Comparison of ENCODE assay signal across 24 cellular contexts in the genomic region with DNA sequence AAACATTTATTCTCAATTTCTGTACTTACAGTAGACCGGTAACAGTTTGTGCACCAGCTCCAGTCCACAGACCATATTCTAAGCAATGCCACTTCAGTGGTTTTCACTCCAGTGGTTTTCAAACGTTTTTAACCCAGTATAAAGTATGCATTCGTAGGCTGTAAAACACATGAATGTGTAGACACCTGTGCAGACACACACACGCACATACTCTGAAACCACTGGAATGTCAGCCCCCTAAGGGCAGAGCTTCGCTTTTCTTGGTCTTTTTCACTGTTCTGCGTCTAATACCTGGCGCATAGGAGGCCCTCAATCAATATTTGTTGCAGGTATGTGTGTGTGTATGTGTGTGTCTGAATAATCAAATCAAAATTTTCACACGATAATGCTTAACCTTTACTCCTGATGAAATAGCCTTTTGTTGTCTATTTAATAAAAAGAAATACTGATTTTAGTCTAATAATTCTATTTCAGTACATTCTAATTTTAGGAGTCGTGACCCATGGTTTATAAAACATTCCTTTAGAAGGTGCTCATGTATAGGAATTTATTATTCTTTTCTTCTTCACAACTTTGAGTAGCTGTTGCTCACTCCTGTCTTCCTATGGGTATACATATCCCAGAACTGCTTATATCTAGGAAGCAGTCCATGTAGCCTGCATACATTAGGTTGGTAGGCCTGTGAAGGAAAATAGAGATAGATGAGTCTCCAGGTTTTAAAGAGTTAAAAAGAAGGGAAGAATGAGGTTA.
A peak's percentile ranks its signal among the peaks of the same experiment; 100 is the strongest.
DNase-seq lines count a peak whose midpoint lies in the region; ATAC-seq and TF ChIP-seq lines count a peak whose summit lies in the region.
"Had no signal": no experiment of that assay in that cellular context is flagged by ENCODE, and none has a peak within 500 bp of the region (broad histone marks: within the 10 kb centered on the region; RNA-seq: fewer than 3 reads in every experiment).

No MANE protein-coding gene starts in this region.

- H3K9me3 Mint-ChIP-seq in activated T-cell treated with anti-CD3 and anti-CD28 coated beads, Interleukin-2, amount 50 U/mL, for 72 hours, result peaks cover 2 to 4% of the 10 kb centered on the region in 2 donors
- peaks cover 0 to 3% of the 10 kb centered on the region in 2 experiments; a peak in 2 of 5 replicates for H3K9me3 Mint-ChIP-seq in H9
- H3K9me3 Mint-ChIP-seq: central memory CD8-positive, alpha-beta T cell; nephron; stimulated activated naive B cell treated with anti-CD40 and anti-IgM and Interleukin-4, amounts not matched to agents 10 μg/mL and 1 μg/mL and 100 μg/mL, for 72 hours; type B pancreatic cell had no signal

- H2AFZ ChIP-seq in SK-N-SH (ENCODE audit: low read depth) (no peak overlapping the region), H9 (ENCODE audit: low read length) (no peak overlapping the region)
- H2AFZ ChIP-seq: hepatocyte had no signal

- CTCF ChIA-PET in SK-N-SH (lab: Yijun Ruan, JAX), result no interaction called here

- H3K27me3 Mint-ChIP-seq in activated T-cell treated with anti-CD3 and anti-CD28 coated beads, Interleukin-2, amount 50 U/mL, for 72 hours (ENCODE audit: low read depth), result no peaks in the 10 kb centered on the region
- no peaks in the 10 kb centered on the region for H3K27me3 Mint-ChIP-seq in H9 (ENCODE audit: low read depth)
- H3K27me3 Mint-ChIP-seq: stimulated activated naive B cell treated with anti-CD40 and anti-IgM and Interleukin-4, amounts not matched to agents 10 μg/mL and 1 μg/mL and 100 μg/mL, for 72 hours; type B pancreatic cell had no signal

- peak overlapping the region in 1 of 2 experiments; percentile 98; a peak in 3 of 4 replicates for H3K27ac ChIP-seq in SK-N-SH (ENCODE audit: low read depth in 2 of 2, low read length in 1 of 2)
- peak overlapping the region; percentile 20 for H3K27ac ChIP-seq in SJSA1
- H3K27ac ChIP-seq in H9 (ENCODE audit: insufficient read length, low read depth, low read length), result no peak overlapping the region
- H3K27ac ChIP-seq: esophagus squamous epithelium, hepatocyte had no signal

- peaks cover 66% of the 10 kb centered on the region for H3F3A ChIP-seq in SK-N-SH (replicated peaks; ENCODE audit: insufficient read depth)

- H3K9ac ChIP-seq in SK-N-SH (peak overlapping the region; percentile 37; the same call in 1 of the 2 replicates), H9 (ENCODE audit: extremely low read depth, insufficient read length, low read length) (no peak overlapping the region)

- H3K4me2 ChIP-seq in SK-N-SH (peak overlapping the region; percentile 51; the same call in 1 of the 2 replicates), H9 (ENCODE audit: insufficient read depth, insufficient read length, low read length) (no peak overlapping the region)
- H3K4me2 ChIP-seq: hepatocyte had no signal

- no peak for DNase-seq in SK-N-SH
- no peak for DNase-seq in SJSA1 (ENCODE audit: low read depth in 1 of 2, low spot score in 2 of 2)
- peak; percentile 64 for DNase-seq in iris pigment epithelial cell (ENCODE audit: low read depth)
- DNase-seq in activated CD4-positive, alpha-beta T cell treated with anti-CD3 and anti-CD28 coated beads for 48 hours, result no peak
- DNase-seq in activated T-cell treated with anti-CD3 and anti-CD28 coated beads, Interleukin-2, amount 50 U/mL, for 72 hours, result no peak
- DNase-seq in H9, result no peak
- DNase-seq: 8988T; activated CD4-positive, alpha-beta T cell treated with anti-CD3 and anti-CD28 coated beads, Interleukin-2, amount 50 U/mL, for 48 hours; activated naive CD4-positive, alpha-beta T cell treated with Interleukin-2 at 50 U/mL for 16 hours; CD4-positive, CD25-positive, alpha-beta regulatory T cell; dermis blood vessel endothelial cell; DND-41; esophagus squamous epithelium; left colon; NCI-H1694; stimulated activated naive B cell treated with anti-CD40 and anti-IgM and Interleukin-4, amounts not matched to agents 10 μg/mL and 1 μg/mL and 100 μg/mL, for 72 hours; substantia nigra; T-helper 2 cell had no signal

- WGBS in SK-N-SH (ENCODE audit: low lambda C conversion rate), result 85% methylated on average over 9 of the region's 9 CpGs
- WGBS in H9 (ENCODE audit: extremely low coverage, insufficient read length, low lambda C conversion rate), result no CpG with 5 or more reads among the region's 9 CpGs

- no peaks in the 10 kb centered on the region for H3K79me1 ChIP-seq in H9 (ENCODE audit: insufficient read depth, low read depth, low read length, poor library complexity, severe bottlenecking)

- H2BK120ac ChIP-seq in H9 (ENCODE audit: low read depth, low read length, poor library complexity, severe bottlenecking), result no peak overlapping the region

- H2BK20ac ChIP-seq in H9 (ENCODE audit: low read depth, low read length, poor library complexity, severe bottlenecking), result no peak overlapping the region

- no peak overlapping the region for H4K91ac ChIP-seq in H9 (ENCODE audit: insufficient read length, low read depth, low read length)

- no peaks in the 10 kb centered on the region for H4K20me1 ChIP-seq in SK-N-SH (ENCODE audit: insufficient read depth)
- no peaks in the 10 kb centered on the region for H4K20me1 ChIP-seq in H9 (ENCODE audit: control insufficient read depth, insufficient read depth, insufficient read length)

- H3K18ac ChIP-seq in H9 (ENCODE audit: insufficient read length, low read depth, low read length), result no peak overlapping the region

- POLR2A ChIA-PET in SK-N-SH (lab: Yijun Ruan, JAX), result no interaction called here

- TF ChIP-seq RAD21 in SK-N-SH (IDR thresholded peaks at IDR 0.05; ENCODE audit: low read length), result no peak

- H3K23me2 ChIP-seq in H9 (ENCODE audit: insufficient read length, low read depth, low read length, poor library complexity, severe bottlenecking), result no peaks in the 10 kb centered on the region

- H3K27ac Mint-ChIP-seq in activated T-cell treated with anti-CD3 and anti-CD28 coated beads, Interleukin-2, amount 50 U/mL, for 72 hours, result no peak overlapping the region
- no peak overlapping the region for H3K27ac Mint-ChIP-seq in H9
- H3K27ac Mint-ChIP-seq: CD4-positive, CD25-positive, alpha-beta regulatory T cell; nephron; stimulated activated naive B cell treated with anti-CD40 and anti-IgM and Interleukin-4, amounts not matched to agents 10 μg/mL and 1 μg/mL and 100 μg/mL, for 72 hours; type B pancreatic cell had no signal

- no peak for TF ChIP-seq EP300 in SK-N-SH (IDR thresholded peaks at IDR 0.05; ENCODE audit: borderline replicate concordance in 1 of 2, low read depth in 1 of 2, low read length in 1 of 2)

- H3K56ac ChIP-seq in H9 (ENCODE audit: insufficient read length, low read depth, low read length), result no peak overlapping the region

- H3K79me2 ChIP-seq in SK-N-SH (ENCODE audit: insufficient read depth), result peaks cover 85% of the 10 kb centered on the region
- H3K79me2 ChIP-seq in H9 (ENCODE audit: insufficient read depth, low read length), result no peaks in the 10 kb centered on the region; the same call in 1 of the 2 replicates

- TF ChIP-seq CTCF in SK-N-SH (IDR thresholded peaks at IDR 0.05), result no peak
- no peak for TF ChIP-seq CTCF in H9 (conservative IDR thresholded peaks at IDR 0.05)

- H4K5ac ChIP-seq in H9 (ENCODE audit: insufficient read length, low read depth, low read length), result no peak overlapping the region

- H3K4me3 Mint-ChIP-seq in activated T-cell treated with anti-CD3 and anti-CD28 coated beads, Interleukin-2, amount 50 U/mL, for 72 hours, result no peak overlapping the region
- no peak overlapping the region for H3K4me3 Mint-ChIP-seq in H9
- H3K4me3 Mint-ChIP-seq: CD4-positive, CD25-positive, alpha-beta regulatory T cell; central memory CD8-positive, alpha-beta T cell; nephron; stimulated activated naive B cell treated with anti-CD40 and anti-IgM and Interleukin-4, amounts not matched to agents 10 μg/mL and 1 μg/mL and 100 μg/mL, for 72 hours; type B pancreatic cell had no signal

- no peak overlapping the region for H3K4me3 ChIP-seq in SK-N-SH (ENCODE audit: low read depth in 2 of 2, low read length in 1 of 2)
- no peak overlapping the region for H3K4me3 ChIP-seq in SJSA1
- H3K4me3 ChIP-seq: esophagus squamous epithelium, hepatocyte had no signal

- no peak overlapping the region for H2BK5ac ChIP-seq in H9 (ENCODE audit: insufficient read length, low read length)

- H3K36me3 ChIP-seq in SK-N-SH (replicated peaks in 1 of 2; ENCODE audit: control insufficient read depth in 1 of 2, insufficient read depth in 2 of 2, low read length in 1 of 2) (peaks cover 0 to 5% of the 10 kb centered on the region in 2 experiments), SJSA1 (no peaks in the 10 kb centered on the region)
- H3K36me3 ChIP-seq: esophagus squamous epithelium had no signal

- H4K8ac ChIP-seq in H9 (replicated peaks; ENCODE audit: insufficient read length, low read depth, low read length), result no peak overlapping the region

- ATAC-seq in SK-N-SH treated with all-trans-retinoic acid at 6 μM for 48 hours, result no peak
- no peak for ATAC-seq in activated T-cell treated with anti-CD3 and anti-CD28 coated beads, Interleukin-2, amount 50 U/mL, for 72 hours (replicated peaks in 1 of 2)
- no peak for ATAC-seq in GM21390 (IDR thresholded peaks at IDR 0.05; ENCODE audit: unreplicated experiment)
- ATAC-seq: left colon; stimulated activated naive B cell treated with anti-CD40 and anti-IgM and Interleukin-4, amounts not matched to agents 10 μg/mL and 1 μg/mL and 100 μg/mL, for 72 hours had no signal

- no peak overlapping the region for H3K14ac ChIP-seq in H9 (ENCODE audit: insufficient read depth, low read length)

- peaks cover 9 to 64% of the 10 kb centered on the region in 2 experiments; a peak in 3 of 4 replicates for H3K4me1 ChIP-seq in SK-N-SH (ENCODE audit: control insufficient read depth in 1 of 2, insufficient read depth in 2 of 2, low read depth in 1 of 2, low read length in 1 of 2)
- H3K4me1 ChIP-seq in SJSA1 (replicated peaks), result peaks cover 72% of the 10 kb centered on the region
- H3K4me1 ChIP-seq in H9 (ENCODE audit: insufficient read depth, low read length), result no peaks in the 10 kb centered on the region; the same call in 1 of the 2 replicates

- no peak overlapping the region for H2BK12ac ChIP-seq in H9 (ENCODE audit: insufficient read length, low read depth, low read length)

- H3K4ac ChIP-seq in H9 (ENCODE audit: low read depth, low read length), result no peak overlapping the region

- H3K9me3 ChIP-seq in SK-N-SH (no peaks in the 10 kb centered on the region), SJSA1 (replicated peaks) (no peaks in the 10 kb centered on the region), H9 (ENCODE audit: control insufficient read depth, low read depth, low read length) (no peaks in the 10 kb centered on the region)
- H3K9me3 ChIP-seq: esophagus squamous epithelium had no signal

- no peak overlapping the region for H3K23ac ChIP-seq in H9 (ENCODE audit: insufficient read length, low read depth, low read length)

- H3T11ph ChIP-seq in H9 (ENCODE audit: low read length), result no peak overlapping the region

- H3K4me1 Mint-ChIP-seq in activated T-cell treated with anti-CD3 and anti-CD28 coated beads, Interleukin-2, amount 50 U/mL, for 72 hours (ENCODE audit: low read depth), result peaks cover 27% of the 10 kb centered on the region
- peaks cover 6 to 12% of the 10 kb centered on the region in 2 experiments; a peak in 1 of 4 replicates for H3K4me1 Mint-ChIP-seq in H9
- H3K4me1 Mint-ChIP-seq: central memory CD8-positive, alpha-beta T cell had no signal

- H2BK15ac ChIP-seq in H9 (ENCODE audit: low read depth, low read length), result no peak overlapping the region

- no peak overlapping the region for H2AK5ac ChIP-seq in H9 (ENCODE audit: insufficient read length, low read length)

- no peaks in the 10 kb centered on the region for H3K36me3 Mint-ChIP-seq in activated T-cell treated with anti-CD3 and anti-CD28 coated beads, Interleukin-2, amount 50 U/mL, for 72 hours (ENCODE audit: insufficient read depth in 2 of 2)
- peaks cover 0 to 8% (median 6%) of the 10 kb centered on the region in 3 experiments; a peak in 4 of 7 replicates for H3K36me3 Mint-ChIP-seq in H9 (ENCODE audit: insufficient read depth in 1 of 3, low read depth in 3 of 3)
- H3K36me3 Mint-ChIP-seq: CD4-positive, CD25-positive, alpha-beta regulatory T cell had no signal

- H3K27me3 ChIP-seq in SK-N-SH (ENCODE audit: insufficient read depth) (no peaks in the 10 kb centered on the region), SJSA1 (replicated peaks) (no peaks in the 10 kb centered on the region), H9 (ENCODE audit: insufficient read depth, low read length) (no peaks in the 10 kb centered on the region)
- H3K27me3 ChIP-seq: esophagus squamous epithelium, hepatocyte had no signal

- no peaks in the 10 kb centered on the region for H3K9me2 ChIP-seq in SK-N-SH
